16 cellular contexts compared by ENCODE assay signal in the genomic region with DNA sequence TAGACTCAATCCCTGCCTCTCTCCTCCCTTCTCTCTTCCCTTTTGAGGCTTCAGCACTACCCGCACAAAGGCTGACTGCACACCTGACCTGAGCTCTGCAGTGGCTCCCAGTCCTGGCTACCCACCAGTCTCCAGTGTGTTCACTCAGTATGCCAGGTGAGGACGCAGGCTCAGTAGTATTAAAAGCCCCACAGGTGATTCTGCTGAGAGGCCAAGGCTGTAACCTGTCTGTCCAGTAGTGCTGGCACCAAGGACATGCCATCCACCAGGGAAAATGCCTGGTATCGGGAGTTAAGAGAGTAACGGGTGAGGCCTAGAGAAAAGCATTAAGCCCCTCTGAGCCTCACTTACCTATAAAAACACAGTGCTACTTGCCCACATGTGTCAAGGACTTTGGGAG. TPM values are rescaled to one million over a fixed set of nuclear protein-coding genes. Genes with fewer than 3 reads are reported as not detected.
DNase-seq lines count a peak whose midpoint lies in the region; ATAC-seq and TF ChIP-seq lines count a peak whose summit lies in the region.
"Had no signal": no experiment of that assay in that cellular context is flagged by ENCODE, and none has a peak within 500 bp of the region (broad histone marks: within the 10 kb centered on the region; RNA-seq: fewer than 3 reads in every experiment).

No MANE protein-coding gene starts in this region.

- CTCF ChIA-PET in activated CD8-positive, alpha-beta memory T cell treated with anti-CD3 and anti-CD28 coated beads, Interleukin-2, amount 10 ng/mL, durations not matched to agents 7 days and 5 days (lab: Charles Lee), result interaction anchor here (0.9 to 2.2 kb wide), 3 partner anchors 10 to 45 kb away, joined by 3 to 6 read pairs (median 3); no protein-coding TSS in a partner anchor

- no peak overlapping the region for H2BK120ac ChIP-seq in mesenchymal stem cell (ENCODE audit: low read depth, low read length)

- no peak overlapping the region for H3K4ac ChIP-seq in mesenchymal stem cell (ENCODE audit: low read depth in 1 of 2, low read length in 2 of 2)

- 74% methylated on average over 3 of the region's 4 CpGs for WGBS in mesenchymal stem cell

- H3K4me3 ChIP-seq in uterus, result no peak overlapping the region
- no peak overlapping the region for H3K4me3 ChIP-seq in mesenchymal stem cell (ENCODE audit: insufficient read depth in 1 of 2, low read depth in 1 of 2, low read length in 2 of 2)
- H3K4me3 ChIP-seq: A549 had no signal

- H3K9ac ChIP-seq in mesenchymal stem cell (ENCODE audit: low read length), result no peak overlapping the region

- no peaks in the 10 kb centered on the region for H3K9me3 Mint-ChIP-seq in activated CD8-positive, alpha-beta memory T cell treated with anti-CD3 and anti-CD28 coated beads, Interleukin-2, amount 10 ng/mL, durations not matched to agents 7 days and 5 days (ENCODE audit: low read depth)
- peaks cover 0 to 3% of the 10 kb centered on the region in 2 donors for H3K9me3 Mint-ChIP-seq in effector memory CD8-positive, alpha-beta T cell
- H3K9me3 Mint-ChIP-seq: H9 had no signal

- no peak overlapping the region for H2BK5ac ChIP-seq in mesenchymal stem cell (ENCODE audit: low read depth, low read length, poor library complexity, severe bottlenecking)

- no peak for TF ChIP-seq CTCF in uterus (IDR thresholded peaks at IDR 0.05)

- no peaks in the 10 kb centered on the region for H3K79me1 ChIP-seq in mesenchymal stem cell (replicated peaks; ENCODE audit: low read length, poor library complexity, severe bottlenecking)

- peaks cover 5 to 27% of the 10 kb centered on the region in 2 donors for H3K4me1 ChIP-seq in uterus
- H3K4me1 ChIP-seq in mesenchymal stem cell (ENCODE audit: control insufficient read depth, insufficient read depth, low read depth, low read length), result peaks cover 4% of the 10 kb centered on the region

- H4K8ac ChIP-seq in mesenchymal stem cell (ENCODE audit: low read length), result no peak overlapping the region

- no peak for TF ChIP-seq POLR2A in uterus (IDR thresholded peaks at IDR 0.05)

- ATAC-seq in activated CD8-positive, alpha-beta memory T cell treated with anti-CD3 and anti-CD28 coated beads, Interleukin-2, amount 10 ng/mL, durations not matched to agents 7 days and 5 days, result no peak
- no peak for ATAC-seq in T-helper 17 cell
- no peak for ATAC-seq in effector memory CD8-positive, alpha-beta T cell (replicated peaks)
- ATAC-seq: A549, PC-3 had no signal

- H2BK12ac ChIP-seq in mesenchymal stem cell (ENCODE audit: low read length in 2 of 2), result no peak overlapping the region

- H3K36me3 Mint-ChIP-seq in activated CD8-positive, alpha-beta memory T cell treated with anti-CD3 and anti-CD28 coated beads, Interleukin-2, amount 10 ng/mL, durations not matched to agents 7 days and 5 days, result peaks cover 79% of the 10 kb centered on the region
- peaks cover 2% of the 10 kb centered on the region for H3K36me3 Mint-ChIP-seq in T-helper 17 cell (ENCODE audit: low read depth)
- H3K36me3 Mint-ChIP-seq in effector memory CD8-positive, alpha-beta T cell (ENCODE audit: insufficient read depth), result peaks cover 47% of the 10 kb centered on the region

- H2AK5ac ChIP-seq in mesenchymal stem cell (ENCODE audit: low read length, severe bottlenecking), result no peak overlapping the region

- peak overlapping the region; percentile 33 to 82 for H3K27ac ChIP-seq in uterus
- H3K27ac ChIP-seq in mesenchymal stem cell (ENCODE audit: low read length, poor library complexity, severe bottlenecking), result no peak overlapping the region
- H3K27ac ChIP-seq: A549 had no signal

- no peaks in the 10 kb centered on the region for H3K27me3 Mint-ChIP-seq in activated CD8-positive, alpha-beta memory T cell treated with anti-CD3 and anti-CD28 coated beads, Interleukin-2, amount 10 ng/mL, durations not matched to agents 7 days and 5 days
- H3K27me3 Mint-ChIP-seq in T-helper 17 cell, result no peaks in the 10 kb centered on the region
- H3K27me3 Mint-ChIP-seq in effector memory CD8-positive, alpha-beta T cell, result no peaks in the 10 kb centered on the region

- no peak overlapping the region for H3K23ac ChIP-seq in mesenchymal stem cell (ENCODE audit: low read length in 2 of 2)

- H3K27me3 ChIP-seq in uterus (no peaks in the 10 kb centered on the region), mesenchymal stem cell (ENCODE audit: control insufficient read depth in 1 of 2, insufficient read depth in 1 of 2, low read length in 2 of 2) (no peaks in the 10 kb centered on the region)

- no peak overlapping the region for H3K4me2 ChIP-seq in mesenchymal stem cell (ENCODE audit: low read length, poor library complexity, severe bottlenecking)
- H3K4me2 ChIP-seq: A549 had no signal

- H3K36me3 ChIP-seq in uterus, result no peaks in the 10 kb centered on the region
- H3K36me3 ChIP-seq in mesenchymal stem cell (ENCODE audit: control insufficient read depth in 1 of 2, insufficient read depth in 2 of 2, low read depth in 1 of 2, low read length in 2 of 2), result peaks cover 27 to 83% of the 10 kb centered on the region in 2 experiments

- no peaks in the 10 kb centered on the region for H3K9me3 ChIP-seq in T-helper 17 cell (ENCODE audit: control insufficient read depth, low read length, poor library complexity, severe bottlenecking)
- H3K9me3 ChIP-seq in uterus, result no peaks in the 10 kb centered on the region
- no peaks in the 10 kb centered on the region for H3K9me3 ChIP-seq in mesenchymal stem cell (ENCODE audit: control insufficient read depth, low read length)
- H3K9me3 ChIP-seq: A549 had no signal

- H3K18ac ChIP-seq in mesenchymal stem cell (ENCODE audit: low read depth in 1 of 2, low read length in 2 of 2), result no peak overlapping the region

- no peak for DNase-seq in activated CD8-positive, alpha-beta memory T cell treated with anti-CD3 and anti-CD28 coated beads, Interleukin-2, amount 10 ng/mL, durations not matched to agents 7 days and 5 days
- DNase-seq in activated CD8-positive, alpha-beta memory T cell treated with anti-CD3 and anti-CD28 coated beads for 24 hours, result no peak
- DNase-seq in T-helper 17 cell, result no peak
- DNase-seq in effector memory CD8-positive, alpha-beta T cell, result no peak
- DNase-seq in uterus, result no peak
- DNase-seq in mesenchymal stem cell, result no peak
- DNase-seq in DMS 273 (lab: John Stamatoyannopoulos, UW; ENCODE audit: unreplicated experiment), result no peak
- DNase-seq in DMS79 (lab: John Stamatoyannopoulos, UW), result no peak
- DNase-seq: DMS153, H9, Karpas-422, MM.1S, NCI-H1105, NCI-H1694 treated with DMSO at 0.1 percent for 48 hours, PC-3 had no signal

- intact Hi-C loops in uterus (cut with DNase I; ENCODE audit: low total_unique reads), result no loop called here

- no peak overlapping the region for H2BK15ac ChIP-seq in mesenchymal stem cell (ENCODE audit: low read depth, poor library complexity, severe bottlenecking)

- H2AFZ ChIP-seq in mesenchymal stem cell (ENCODE audit: low read depth, low read length), result no peak overlapping the region

- H4K91ac ChIP-seq in mesenchymal stem cell (ENCODE audit: low read length), result no peak overlapping the region

- H3K4me3 Mint-ChIP-seq in activated CD8-positive, alpha-beta memory T cell treated with anti-CD3 and anti-CD28 coated beads, Interleukin-2, amount 10 ng/mL, durations not matched to agents 7 days and 5 days, result no peak overlapping the region
- no peak overlapping the region for H3K4me3 Mint-ChIP-seq in T-helper 17 cell
- H3K4me3 Mint-ChIP-seq in effector memory CD8-positive, alpha-beta T cell, result peak overlapping the region; percentile 39 to 72
- H3K4me3 Mint-ChIP-seq: H9 had no signal

- no peak overlapping the region for H3K14ac ChIP-seq in mesenchymal stem cell (ENCODE audit: low read length in 2 of 2)

- H3K4me1 Mint-ChIP-seq in activated CD8-positive, alpha-beta memory T cell treated with anti-CD3 and anti-CD28 coated beads, Interleukin-2, amount 10 ng/mL, durations not matched to agents 7 days and 5 days, result peaks cover 91% of the 10 kb centered on the region
- peaks cover 53% of the 10 kb centered on the region for H3K4me1 Mint-ChIP-seq in T-helper 17 cell
- H3K4me1 Mint-ChIP-seq in effector memory CD8-positive, alpha-beta T cell (ENCODE audit: low read depth in 2 of 2), result peaks cover 69 to 88% of the 10 kb centered on the region in 2 donors
- H3K4me1 Mint-ChIP-seq: H9 had no signal

- peak overlapping the region; percentile 22 for H3K27ac Mint-ChIP-seq in activated CD8-positive, alpha-beta memory T cell treated with anti-CD3 and anti-CD28 coated beads, Interleukin-2, amount 10 ng/mL, durations not matched to agents 7 days and 5 days
- H3K27ac Mint-ChIP-seq in T-helper 17 cell, result peak overlapping the region; percentile 92
- H3K27ac Mint-ChIP-seq in effector memory CD8-positive, alpha-beta T cell, result peak overlapping the region in 1 of 2 donors; percentile 95

RNA-seq across cellular contexts. Expression of a gene that starts 20.9 kb away (rescaled TPM):
- total RNA-seq in activated CD8-positive, alpha-beta memory T cell treated with anti-CD3 and anti-CD28 coated beads, Interleukin-2, amount 10 ng/mL, durations not matched to agents 7 days and 5 days, result 10 to 100 TPM; 19.1 to 27.7 TPM
- total RNA-seq in T-helper 17 cell (10 to 100 TPM; 27.3 to 32.6 TPM), uterus (10 to 100 TPM; 16.5 to 74.4 (median 27.8) TPM)
- polyA plus RNA-seq in mesenchymal stem cell (2013, experiment 1 of 2), result 20.3 TPM
- polyA plus RNA-seq in mesenchymal stem cell (2013, experiment 2 of 2), result 19.9 TPM

RNA-seq across cellular contexts. Expression of a gene that starts 31.4 kb away (rescaled TPM):
- total RNA-seq in activated CD8-positive, alpha-beta memory T cell treated with anti-CD3 and anti-CD28 coated beads, Interleukin-2, amount 10 ng/mL, durations not matched to agents 7 days and 5 days, result 100 to 1,000 TPM in 1 of 2 experiments, 10 to 100 TPM in 1; 49.7 to 109 TPM
- total RNA-seq in T-helper 17 cell (1 to 10 TPM; 2.0 to 4.4 TPM), uterus (1 to 10 TPM in 1 of 4 donors, under 1 TPM in 2, not detected in 1; 0.48 to 8.7 (median 0.76) TPM)
- polyA plus RNA-seq in mesenchymal stem cell (2013, experiment 1 of 2), result not detected
- not detected for polyA plus RNA-seq in mesenchymal stem cell (2013, experiment 2 of 2)
- total RNA-seq: H9, PC-3 had no signal
- polyA plus RNA-seq: A549 had no signal

RNA-seq across cellular contexts. Expression of a gene that starts 52.6 kb away (rescaled TPM):
- not detected for total RNA-seq in activated CD8-positive, alpha-beta memory T cell treated with anti-CD3 and anti-CD28 coated beads, Interleukin-2, amount 10 ng/mL, durations not matched to agents 7 days and 5 days
- total RNA-seq in T-helper 17 cell (under 1 TPM in 1 of 2 donors, not detected in 1; 0.08 TPM), uterus (under 1 TPM in 2 of 4 donors, not detected in 2; 0.07 to 0.15 TPM)
- polyA plus RNA-seq in mesenchymal stem cell (2013, experiment 1 of 2), result 0.01 TPM
- polyA plus RNA-seq in mesenchymal stem cell (2013, experiment 2 of 2), result under 0.01 TPM
- total RNA-seq: H9, PC-3 had no signal
- polyA plus RNA-seq: A549 had no signal

Comparison
In these comparisons a context has a peak if more than half of its experiments do, and no peak if none do; other contexts are left out.
1. H3K4me3 Mint-ChIP-seq: peak in effector memory CD8-positive, alpha-beta T cell (2 of 2); none in activated CD8-positive, alpha-beta memory T cell treated with anti-CD3 and anti-CD28 coated beads, Interleukin-2, amount 10 ng/mL, durations not matched to agents 7 days and 5 days (single experiment) and T-helper 17 cell (single experiment).
2. RNA of a gene that starts 31.4 kb away (total RNA-seq): 49.7 to 109 TPM in activated CD8-positive, alpha-beta memory T cell treated with anti-CD3 and anti-CD28 coated beads, Interleukin-2, amount 10 ng/mL, durations not matched to agents 7 days and 5 days; 2.0 to 4.4 TPM in T-helper 17 cell and 0.48 to 8.7 TPM in uterus; every median in the first group is over 4 times any median in the second.